In the genomic region with DNA sequence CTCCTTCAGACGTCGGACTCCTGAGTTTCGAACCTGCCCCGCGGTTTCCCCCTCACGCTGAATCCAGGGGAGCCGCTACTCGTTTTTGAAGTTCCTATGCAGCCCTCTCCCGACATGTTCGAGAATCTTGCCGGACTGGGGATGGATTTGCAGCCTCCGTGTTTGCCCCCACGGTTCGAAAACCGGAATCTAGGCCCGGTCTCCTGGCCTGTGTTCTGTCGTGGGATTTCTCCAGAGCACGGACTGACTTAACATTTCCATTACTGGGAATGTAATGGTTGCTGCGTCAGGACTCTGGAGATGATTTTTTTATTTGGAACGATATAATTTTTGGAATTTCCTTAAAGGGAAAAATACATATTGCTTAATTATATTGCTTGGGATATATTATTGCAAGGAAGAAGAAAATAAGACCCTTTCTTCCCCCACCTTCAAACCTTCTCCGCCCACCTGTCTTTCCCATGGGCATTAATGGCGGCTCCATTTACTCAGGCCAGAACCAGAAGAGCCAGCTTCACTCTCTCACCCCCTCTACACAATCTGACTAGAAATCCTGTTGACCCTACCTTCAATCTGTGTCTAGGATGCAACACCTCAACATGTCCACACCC, we compare ENCODE assay signal across 8 cellular contexts. TPM values are rescaled to one million over a fixed set of nuclear protein-coding genes. Genes with fewer than 3 reads are reported as not detected.
DNase-seq lines count a peak whose midpoint lies in the region; ATAC-seq and TF ChIP-seq lines count a peak whose summit lies in the region.

No MANE protein-coding gene starts in this region.

- no peak for DNase-seq in SK-N-SH
- no peak for DNase-seq in activated B cell treated with CpG ODN at 0.5 μM for 24 hours
- peak in 1 of 2 donors; percentile 7 for DNase-seq in stimulated activated naive CD8-positive, alpha-beta T cell treated with anti-CD3 and anti-CD28 coated beads, Interleukin-15, amount 100 ng/mL, for 72 hours
- DNase-seq in SHP77 treated with DMSO at 0.1 percent for 48 hours (lab: John Stamatoyannopoulos, UW), result no peak
- no peak for DNase-seq in putamen (ENCODE audit: low spot score)

- POLR2A ChIA-PET in SK-N-SH (lab: Yijun Ruan, JAX), result interaction anchor here (0.5 to 2.0 kb wide), 4 partner anchors 9 to 50 kb away, joined by 3 to 10 read pairs (median 4); a partner anchor contains a TSS
- POLR2A ChIA-PET in activated B cell treated with CpG ODN at 0.5 μM for 24 hours (lab: Charles Lee), result interaction anchor here (0.6 to 9.5 kb wide), 31 partner anchors 9 to 1188 kb away, joined by 3 to 240 read pairs (median 5); a partner anchor contains a TSS

- H3K79me2 ChIP-seq in SK-N-SH (ENCODE audit: insufficient read depth), result peaks cover 33% of the 10 kb centered on the region

- H3K27me3 ChIP-seq in SK-N-SH (ENCODE audit: insufficient read depth), result no peaks in the 10 kb centered on the region

- peaks cover 4 to 38% of the 10 kb centered on the region in 2 experiments; a peak in 3 of 4 replicates for H3K4me1 ChIP-seq in SK-N-SH (ENCODE audit: control insufficient read depth in 1 of 2, insufficient read depth in 2 of 2, low read depth in 1 of 2, low read length in 1 of 2)

- no peaks in the 10 kb centered on the region for H3K27me3 Mint-ChIP-seq in activated B cell treated with CpG ODN at 0.5 μM for 24 hours
- H3K27me3 Mint-ChIP-seq in stimulated activated naive CD8-positive, alpha-beta T cell treated with anti-CD3 and anti-CD28 coated beads, Interleukin-15, amount 100 ng/mL, for 72 hours, result no peaks in the 10 kb centered on the region

- no peak for TF ChIP-seq RAD21 in SK-N-SH (IDR thresholded peaks at IDR 0.05; ENCODE audit: low read length)

- CTCF ChIA-PET in SK-N-SH (lab: Yijun Ruan, JAX), result interaction anchor here (0.7 to 1.6 kb wide), 3 partner anchors 18 to 27 kb away, joined by 3 to 4 read pairs (median 3); no protein-coding TSS in a partner anchor
- CTCF ChIA-PET in activated B cell treated with CpG ODN at 0.5 μM for 24 hours (lab: Charles Lee), result interaction anchor here (1.0 to 1.2 kb wide), 2 partner anchors 20 to 49 kb away, joined by 3 to 6 read pairs; no protein-coding TSS in a partner anchor

- no peaks in the 10 kb centered on the region for H3K9me3 Mint-ChIP-seq in activated B cell treated with CpG ODN at 0.5 μM for 24 hours
- no peaks in the 10 kb centered on the region for H3K9me3 Mint-ChIP-seq in stimulated activated naive CD8-positive, alpha-beta T cell treated with anti-CD3 and anti-CD28 coated beads, Interleukin-15, amount 100 ng/mL, for 72 hours

- H3K9me3 ChIP-seq in SK-N-SH, result no peaks in the 10 kb centered on the region

- intact Hi-C loops in activated B cell treated with CpG ODN at 0.5 μM for 24 hours (cut with micrococcal nuclease), result no loop called here

- peaks cover 75% of the 10 kb centered on the region for H3K4me1 Mint-ChIP-seq in activated B cell treated with CpG ODN at 0.5 μM for 24 hours
- peaks cover 70% of the 10 kb centered on the region for H3K4me1 Mint-ChIP-seq in stimulated activated naive CD8-positive, alpha-beta T cell treated with anti-CD3 and anti-CD28 coated beads, Interleukin-15, amount 100 ng/mL, for 72 hours

- TF ChIP-seq CTCF in SK-N-SH (IDR thresholded peaks at IDR 0.05), result no peak
- TF ChIP-seq CTCF in activated B cell treated with CpG ODN at 0.5 μM for 24 hours (IDR thresholded peaks at IDR 0.05), result no peak

- peaks cover 13% of the 10 kb centered on the region for H3K36me3 Mint-ChIP-seq in activated B cell treated with CpG ODN at 0.5 μM for 24 hours (ENCODE audit: low read depth)

- H3K9ac ChIP-seq in SK-N-SH, result peak overlapping the region; percentile 86

- peak overlapping the region; percentile 91 to 100 for H3K27ac ChIP-seq in SK-N-SH (ENCODE audit: low read depth in 2 of 2, low read length in 1 of 2)

- H3K27ac Mint-ChIP-seq in activated B cell treated with CpG ODN at 0.5 μM for 24 hours, result peak overlapping the region; percentile 94
- H3K27ac Mint-ChIP-seq in stimulated activated naive CD8-positive, alpha-beta T cell treated with anti-CD3 and anti-CD28 coated beads, Interleukin-15, amount 100 ng/mL, for 72 hours, result peak overlapping the region; percentile 94 to 96

- H3K4me3 ChIP-seq in SK-N-SH (ENCODE audit: low read depth in 2 of 2, low read length in 1 of 2) (peak overlapping the region; percentile 79 to 81), iPS-11a (ENCODE audit: low read depth, low read length) (peak overlapping the region; percentile 82)

- 27% methylated on average over 18 of the region's 22 CpGs for WGBS in SK-N-SH (ENCODE audit: low lambda C conversion rate)

- no peak for ATAC-seq in SK-N-SH treated with all-trans-retinoic acid at 6 μM for 48 hours
- no peak for ATAC-seq in activated B cell treated with CpG ODN at 0.5 μM for 24 hours (ENCODE audit: low read depth)
- ATAC-seq in stimulated activated naive CD8-positive, alpha-beta T cell treated with anti-CD3 and anti-CD28 coated beads, Interleukin-15, amount 100 ng/mL, for 72 hours, result no peak
- ATAC-seq in HG02973 (IDR thresholded peaks at IDR 0.05; ENCODE audit: unreplicated experiment), result no peak

- peak overlapping the region; percentile 87 for H2AFZ ChIP-seq in SK-N-SH (ENCODE audit: low read depth)

- TF ChIP-seq EP300 in SK-N-SH (IDR thresholded peaks at IDR 0.05; ENCODE audit: borderline replicate concordance in 1 of 2, low read depth in 1 of 2, low read length in 1 of 2), result no peak

- no peaks in the 10 kb centered on the region for H3K9me2 ChIP-seq in SK-N-SH

- peaks cover 0 to 3% of the 10 kb centered on the region in 2 experiments for H3K36me3 ChIP-seq in SK-N-SH (replicated peaks in 1 of 2; ENCODE audit: control insufficient read depth in 1 of 2, insufficient read depth in 2 of 2, low read length in 1 of 2)

- H3K4me3 Mint-ChIP-seq in activated B cell treated with CpG ODN at 0.5 μM for 24 hours, result peak overlapping the region; percentile 98
- H3K4me3 Mint-ChIP-seq in stimulated activated naive CD8-positive, alpha-beta T cell treated with anti-CD3 and anti-CD28 coated beads, Interleukin-15, amount 100 ng/mL, for 72 hours, result peak overlapping the region; percentile 70 to 91

- no peaks in the 10 kb centered on the region for H4K20me1 ChIP-seq in SK-N-SH (ENCODE audit: insufficient read depth)

- peak overlapping the region; percentile 87 for H3K4me2 ChIP-seq in SK-N-SH

- no peaks in the 10 kb centered on the region for H3F3A ChIP-seq in SK-N-SH (replicated peaks; ENCODE audit: insufficient read depth)

TF ChIP-seq in SK-N-SH, 30 proteins besides CTCF, POLR2A, EP300 and RAD21:
- TF ChIP-seq JUND (IDR thresholded peaks at IDR 0.05) (no peak), GABPA (IDR thresholded peaks at IDR 0.05; ENCODE audit: low read depth) (no peak), GATA2 (CRISPR knock-in tag; IDR thresholded peaks at IDR 0.05) (no peak), TCF12 (IDR thresholded peaks at IDR 0.05) (no peak), EZH2phosphoT487 (IDR thresholded peaks at IDR 0.05; ENCODE audit: borderline replicate concordance, low read depth) (no peak)

TF ChIP-seq in SK-N-SH treated with all-trans-retinoic acid at 6 μM for 48 hours, 23 proteins besides CTCF, POLR2A, EP300 and RAD21:
- TF ChIP-seq TCF4 (CRISPR knock-in tag; IDR thresholded peaks at IDR 0.05; ENCODE audit: borderline replicate concordance), result no peak
- no peak for TF ChIP-seq ZNF565 (CRISPR knock-in tag; conservative IDR thresholded peaks at IDR 0.05; ENCODE audit: low read depth)
- TF ChIP-seq ZNF8 (CRISPR knock-in tag; IDR thresholded peaks at IDR 0.05), result no peak
- TF ChIP-seq ZFP30 (CRISPR knock-in tag; IDR thresholded peaks at IDR 0.05), result no peak

RNA-seq across cellular contexts. Expression of a gene that starts 8.5 kb away (rescaled TPM):
- 47.3 and 55.8 TPM in 2 replicates for polyA plus RNA-seq in SK-N-SH (2012; rRNA removed)
- 27.7 and 43.1 TPM in 2 replicates for polyA plus RNA-seq in SK-N-SH (2012; cell fraction: cytosol; rRNA removed)
- polyA plus RNA-seq in SK-N-SH (2012; cell fraction: nucleus; rRNA removed), result 56.3 and 60.6 TPM in 2 replicates
- total RNA-seq in activated B cell treated with CpG ODN at 0.5 μM for 24 hours, result 66.9 and 74.5 TPM in 2 replicates

RNA-seq across cellular contexts. Expression of a gene that starts 50.0 kb away (rescaled TPM):
- 6.0 and 9.0 TPM in 2 replicates for polyA plus RNA-seq in SK-N-SH (2012; rRNA removed)
- polyA plus RNA-seq in SK-N-SH (2012; cell fraction: cytosol; rRNA removed), result 7.5 and 10.4 TPM in 2 replicates
- 10.3 and 22.5 TPM in 2 replicates for polyA plus RNA-seq in SK-N-SH (2012; cell fraction: nucleus; rRNA removed)
- 43.7 and 45.6 TPM in 2 replicates for total RNA-seq in activated B cell treated with CpG ODN at 0.5 μM for 24 hours
